ENCODE assay signal across 8 cellular contexts in genomic region chr5:33470544-33470943, GRCh38. TPM values are rescaled to one million over a fixed set of nuclear protein-coding genes. Genes with fewer than 3 reads are reported as not detected.
DNase-seq lines count a peak whose midpoint lies in the region; ATAC-seq and TF ChIP-seq lines count a peak whose summit lies in the region.

No MANE protein-coding gene starts in this region.

- WGBS in mesendoderm (ENCODE audit: extremely low coverage, insufficient coverage, low lambda C conversion rate) = no CpG with 5 or more reads among the region's 3 CpGs

- peaks cover 4% of the 10 kb centered on the region for H3K79me1 ChIP-seq in mesendoderm (ENCODE audit: low read length)

- no peaks in the 10 kb centered on the region for H3K9me3 ChIP-seq in lower lobe of right lung

- no peak for TF ChIP-seq CTCF in lower lobe of right lung (IDR thresholded peaks at IDR 0.05)
- no peak for TF ChIP-seq CTCF in nephron progenitor cell (IDR thresholded peaks at IDR 0.05)

- no peak overlapping the region for H3K18ac ChIP-seq in mesendoderm (ENCODE audit: low read length)

- H3K27me3 Mint-ChIP-seq in nephron progenitor cell (ENCODE audit: low read depth, poor library complexity) = no peaks in the 10 kb centered on the region

- no peak overlapping the region for H2AK5ac ChIP-seq in mesendoderm (ENCODE audit: low read length)

- H2BK15ac ChIP-seq in mesendoderm (replicated peaks; ENCODE audit: low read depth) = no peak overlapping the region

- H3K4me1 ChIP-seq in mesendoderm (ENCODE audit: control insufficient read depth, low read depth, low read length) (no peaks in the 10 kb centered on the region), lower lobe of right lung (no peaks in the 10 kb centered on the region)

- no peak overlapping the region for H3K9ac ChIP-seq in mesendoderm (ENCODE audit: low read length)

- H3K27ac Mint-ChIP-seq in nephron progenitor cell = no peak overlapping the region

- H4K5ac ChIP-seq in mesendoderm (ENCODE audit: low read length) = no peak overlapping the region

- no peak overlapping the region for H3K4me2 ChIP-seq in mesendoderm (ENCODE audit: low read length)

- DNase-seq in G401 (ENCODE audit: low spot score) (peak; percentile 5), NCI-H128 (lab: John Stamatoyannopoulos, UW; ENCODE audit: unreplicated experiment) (peak; percentile 23), astrocyte of the hippocampus (ENCODE audit: low read depth, low spot score) (peak; percentile 56), mesendoderm (peak; percentile 70), lower lobe of right lung (no peak), epidermal melanocyte (ENCODE audit: insufficient read length, low spot score) (no peak), nephron progenitor cell (no peak), UCSD-AML1 (lab: John Stamatoyannopoulos, UW; ENCODE audit: unreplicated experiment) (no peak)

- no peak overlapping the region for H3K23ac ChIP-seq in mesendoderm (ENCODE audit: low read length)

- no peaks in the 10 kb centered on the region for H3K27me3 ChIP-seq in mesendoderm (ENCODE audit: insufficient read depth, low read length, poor library complexity)
- no peaks in the 10 kb centered on the region for H3K27me3 ChIP-seq in lower lobe of right lung (ENCODE audit: low read depth)

- peaks cover 86% of the 10 kb centered on the region for H3K36me3 Mint-ChIP-seq in nephron progenitor cell (ENCODE audit: low read depth)

- H2BK5ac ChIP-seq in mesendoderm (ENCODE audit: low read length) = no peak overlapping the region

- no peak overlapping the region for H3K4me3 Mint-ChIP-seq in nephron progenitor cell

- no peaks in the 10 kb centered on the region for H3K79me2 ChIP-seq in mesendoderm (ENCODE audit: control insufficient read depth, insufficient read depth, low read length)

- H3K27ac ChIP-seq in mesendoderm (ENCODE audit: low read depth, low read length) (no peak overlapping the region), lower lobe of right lung (no peak overlapping the region)

- intact Hi-C loops in lower lobe of right lung (cut with DNase I) = no loop called here

- H3K4me3 ChIP-seq in mesendoderm (ENCODE audit: low read length) (no peak overlapping the region), lower lobe of right lung (no peak overlapping the region)

- no peak overlapping the region for H2BK120ac ChIP-seq in mesendoderm (ENCODE audit: low read depth, low read length)

- no peaks in the 10 kb centered on the region for H3K9me3 Mint-ChIP-seq in nephron progenitor cell

- no peak overlapping the region for H3K4ac ChIP-seq in mesendoderm (ENCODE audit: low read depth, low read length)

- no peak for ATAC-seq in lower lobe of right lung

- H3K36me3 ChIP-seq in mesendoderm (ENCODE audit: control insufficient read depth, insufficient read depth, low read length) (peaks cover 5% of the 10 kb centered on the region), lower lobe of right lung (peaks cover 77% of the 10 kb centered on the region)

- in situ Hi-C loops in G401 (cut with HindIII; ENCODE audit: low sequenced_read_pairs) = no loop called here

- no peaks in the 10 kb centered on the region for H3K4me1 Mint-ChIP-seq in nephron progenitor cell

- H4K8ac ChIP-seq in mesendoderm (ENCODE audit: low read depth, low read length) = no peak overlapping the region

- no peak overlapping the region for H3K56ac ChIP-seq in mesendoderm (ENCODE audit: low read length)

RNA-seq across cellular contexts. Expression of gene TARS1, which starts 29.8 kb away (rescaled TPM):
- 216 and 311 TPM in 2 replicates for total RNA-seq in G401 (2014; rRNA removed; shearing (Covaris generic))
- 456 TPM for polyA plus RNA-seq in mesendoderm (2013, experiment 1 of 2)
- polyA plus RNA-seq in mesendoderm (2013, experiment 2 of 2) = 458 TPM
- 93.9 TPM for total RNA-seq in lower lobe of right lung

Comparison
In these comparisons a context has a peak if more than half of its experiments do, and no peak if none do; other contexts are left out.
1. DNase-seq: peak in G401 (single experiment), NCI-H128 (single experiment), astrocyte of the hippocampus (single experiment) and mesendoderm (single experiment); none in lower lobe of right lung (single experiment), epidermal melanocyte (single experiment), nephron progenitor cell (single experiment) and UCSD-AML1 (single experiment).